In the genomic region with DNA sequence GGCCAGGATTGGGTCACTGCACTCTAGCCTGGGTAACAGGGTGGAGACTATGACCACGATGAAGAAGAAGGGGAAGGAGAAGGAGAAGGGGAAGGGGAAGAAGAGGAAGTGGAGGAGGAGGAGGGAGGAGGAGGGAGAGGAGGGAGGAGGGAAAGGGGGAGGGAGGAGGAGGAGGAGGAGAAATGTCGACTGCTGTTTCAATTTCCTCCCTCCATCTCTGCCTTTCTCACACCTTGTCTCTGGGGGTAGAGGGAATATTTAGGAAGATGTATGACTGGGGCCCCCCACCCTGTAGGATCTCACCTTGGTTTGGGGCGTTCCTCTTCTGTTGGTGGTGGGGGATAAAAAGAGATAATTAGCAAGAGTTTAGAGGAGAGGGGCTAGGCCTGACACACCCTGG, we compare ENCODE assay signal across 25 cellular contexts. TPM values are rescaled to one million over a fixed set of nuclear protein-coding genes. Genes with fewer than 3 reads are reported as not detected.
DNase-seq lines count a peak whose midpoint lies in the region; ATAC-seq and TF ChIP-seq lines count a peak whose summit lies in the region.
"Had no signal": no experiment of that assay in that cellular context is flagged by ENCODE, and none has a peak within 500 bp of the region (broad histone marks: within the 10 kb centered on the region; RNA-seq: fewer than 3 reads in every experiment).

No MANE protein-coding gene starts in this region.

- peaks cover 11% of the 10 kb centered on the region for H3K4me1 Mint-ChIP-seq in MCF 10A (ENCODE audit: insufficient read depth, unreplicated experiment)
- peaks cover 10% of the 10 kb centered on the region for H3K4me1 Mint-ChIP-seq in central memory CD8-positive, alpha-beta T cell

- POLR2A ChIA-PET in MCF 10A (lab: Yijun Ruan, JAX): interaction anchor here (0.6 to 0.7 kb wide), 2 partner anchors 300 to 490 kb away, joined by 3 to 5 read pairs; no protein-coding TSS in a partner anchor
- POLR2A ChIA-PET in GM10248 (lab: Yijun Ruan, JAX): no interaction called here

- H3K36me3 Mint-ChIP-seq in MCF 10A (ENCODE audit: insufficient read depth, unreplicated experiment): no peaks in the 10 kb centered on the region
- H3K36me3 Mint-ChIP-seq in central memory CD8-positive, alpha-beta T cell (ENCODE audit: insufficient read depth): peaks cover 5% of the 10 kb centered on the region
- H3K36me3 Mint-ChIP-seq: natural killer cell had no signal

- H3K27me3 Mint-ChIP-seq in MCF 10A (ENCODE audit: insufficient read depth, unreplicated experiment): peaks cover 18% of the 10 kb centered on the region
- peaks cover 71% of the 10 kb centered on the region for H3K27me3 Mint-ChIP-seq in central memory CD8-positive, alpha-beta T cell

- H3K79me2 ChIP-seq in mammary epithelial cell (ENCODE audit: insufficient read depth, low read length) (no peaks in the 10 kb centered on the region), OCI-LY3 (ENCODE audit: low read length) (no peaks in the 10 kb centered on the region)

- DNase-seq in MCF 10A (ENCODE audit: unreplicated experiment) (no peak), mammary epithelial cell (no peak), GM10248 (ENCODE audit: extremely low spot score) (no peak), dorsolateral prefrontal cortex (no peak), caudate nucleus (lab: John Stamatoyannopoulos, UW) (no peak)
- DNase-seq in central memory CD8-positive, alpha-beta T cell (ENCODE audit: low spot score in 2 of 2): no peak
- DNase-seq: activated CD4-positive, alpha-beta T cell treated with anti-CD3 and anti-CD28 coated beads, Interleukin-2, amount 10 ng/mL, durations not matched to agents 24 days and 14 days; CD4-positive, alpha-beta T cell; DMS53; hypothalamus; mesendoderm; natural killer cell; NCI-H1436 treated with DMSO at 0.1 percent for 48 hours; NCI-H2171; NCI-H526 treated with DMSO at 0.1 percent for 48 hours; stimulated activated CD4-positive, alpha-beta T cell treated with anti-CD3 and anti-CD28 coated beads, Interleukin-2, amount 100 ng/mL, for 48 hours had no signal

- BruUV-seq in MCF 10A (replicated peaks; lab: Mats Ljungman, UMichigan): no TSS peak
- BruUV-seq in mammary epithelial cell (replicated peaks; lab: Mats Ljungman, UMichigan): no TSS peak

- H3K4me3 Mint-ChIP-seq in MCF 10A (ENCODE audit: unreplicated experiment): peak overlapping the region; percentile 69
- H3K4me3 Mint-ChIP-seq in central memory CD8-positive, alpha-beta T cell: no peak overlapping the region
- H3K4me3 Mint-ChIP-seq: CD4-positive, alpha-beta T cell; natural killer cell had no signal

- H3K9me3 Mint-ChIP-seq in MCF 10A (ENCODE audit: unreplicated experiment): no peaks in the 10 kb centered on the region
- no peaks in the 10 kb centered on the region for H3K9me3 Mint-ChIP-seq in central memory CD8-positive, alpha-beta T cell
- H3K9me3 Mint-ChIP-seq: activated CD4-positive, alpha-beta T cell treated with anti-CD3 and anti-CD28 coated beads, Interleukin-2, amount 10 ng/mL, durations not matched to agents 24 days and 14 days; activated T-helper 2 cell treated with anti-CD3 and anti-CD28 coated beads, Interferon-gamma antibody, Interleukin-2, Interleukin-4, amounts not matched to agents 10 μg/mL and 5 μg/mL and 100 μg/mL, durations not matched to agents 14 hours and 24 hours and 36 hours; CD4-positive, alpha-beta T cell; natural killer cell had no signal

- H3K4me3 ChIP-seq in mammary epithelial cell (replicated peaks in 1 of 3; ENCODE audit: insufficient read depth in 1 of 3, low read depth in 2 of 3, low read length in 3 of 3) (no peak overlapping the region), OCI-LY3 (ENCODE audit: low read length) (peak overlapping the region; percentile 25), dorsolateral prefrontal cortex (no peak overlapping the region)

- CTCF ChIA-PET in MCF 10A (lab: Yijun Ruan, JAX) (interaction anchor here (0.7 to 3.6 kb wide), 3 partner anchors 15 to 412 kb away, joined by 3 to 21 read pairs (median 3); no protein-coding TSS in a partner anchor), mammary epithelial cell (lab: Charles Lee; ENCODE audit: low non-redundant PET) (interaction anchor here (0.5 to 0.7 kb wide), 2 partner anchors 307 to 359 kb away, joined by 3 to 5 read pairs; no protein-coding TSS in a partner anchor), GM10248 (lab: Yijun Ruan, JAX) (interaction anchor here (1.4 kb wide), 1 partner anchor 15 kb away, joined by 6 read pairs; no protein-coding TSS in a partner anchor)

- no peak overlapping the region for H2AFZ ChIP-seq in mammary epithelial cell (ENCODE audit: low read depth, low read length)
- peak overlapping the region; percentile 63; the same call in 1 of the 2 replicates for H2AFZ ChIP-seq in OCI-LY3 (ENCODE audit: low read depth, low read length)

- H3K27ac Mint-ChIP-seq in MCF 10A (ENCODE audit: low read depth, unreplicated experiment): no peak overlapping the region
- peak overlapping the region; percentile 51 for H3K27ac Mint-ChIP-seq in central memory CD8-positive, alpha-beta T cell (ENCODE audit: low read depth)
- H3K27ac Mint-ChIP-seq: activated CD4-positive, alpha-beta T cell treated with anti-CD3 and anti-CD28 coated beads, Interleukin-2, amount 10 ng/mL, durations not matched to agents 24 days and 14 days; activated T-helper 2 cell treated with anti-CD3 and anti-CD28 coated beads, Interferon-gamma antibody, Interleukin-2, Interleukin-4, amounts not matched to agents 10 μg/mL and 5 μg/mL and 100 μg/mL, durations not matched to agents 14 hours and 24 hours and 36 hours; CD4-positive, alpha-beta T cell; natural killer cell had no signal

- H3K9me3 ChIP-seq in mammary epithelial cell (replicated peaks; ENCODE audit: insufficient read depth, low read length) (no peaks in the 10 kb centered on the region), OCI-LY3 (ENCODE audit: insufficient read depth, low read length) (no peaks in the 10 kb centered on the region)
- H3K9me3 ChIP-seq: breast epithelium had no signal

- dilution Hi-C loops in mammary epithelial cell (cut with HindIII; ENCODE audit: low sequenced_read_pairs): no loop called here

- 10% methylated on average over 2 of the region's 3 CpGs for WGBS in mammary epithelial cell (ENCODE audit: low coverage, missing lambda C conversion rate)

- no peak overlapping the region for H3K27ac ChIP-seq in mammary epithelial cell (ENCODE audit: insufficient read depth, low read depth, low read length)
- H3K27ac ChIP-seq in OCI-LY3 (ENCODE audit: low read length): no peak overlapping the region
- H3K27ac ChIP-seq in dorsolateral prefrontal cortex: no peak overlapping the region
- no peak overlapping the region for H3K27ac ChIP-seq in caudate nucleus (ENCODE audit: low read depth, low read length)
- H3K27ac ChIP-seq: breast epithelium, skin epidermis had no signal

- no peak for TF ChIP-seq CTCF in MCF 10A (IDR thresholded peaks at IDR 0.05; ENCODE audit: unreplicated experiment)
- TF ChIP-seq CTCF in mammary epithelial cell (conservative IDR thresholded peaks at IDR 0.05 in 1 of 2, IDR thresholded peaks at IDR 0.05 in 1 of 2; ENCODE audit: extremely low read depth in 1 of 2, insufficient read depth in 1 of 2, low read depth in 1 of 2, low read length in 2 of 2): no peak
- no peak for TF ChIP-seq CTCF in OCI-LY3 (IDR thresholded peaks at IDR 0.05; ENCODE audit: low read depth, low read length)
- TF ChIP-seq CTCF in GM10248 (IDR thresholded peaks at IDR 0.05; ENCODE audit: control extremely low read depth, extremely low read depth, low read depth, missing control alignments): no peak
- no peak for TF ChIP-seq CTCF in dorsolateral prefrontal cortex (IDR thresholded peaks at IDR 0.05 in 54 of 56, conservative IDR thresholded peaks at IDR 0.05 in 2 of 56; ENCODE audit: low read depth in 1 of 56, partially characterized antibody in 56 of 56)

- ATAC-seq in central memory CD8-positive, alpha-beta T cell (replicated peaks; ENCODE audit: extremely low read depth, poor library complexity, severe bottlenecking): no peak
- ATAC-seq in HG02623 (IDR thresholded peaks at IDR 0.05; ENCODE audit: unreplicated experiment): no peak
- ATAC-seq: natural killer cell had no signal

- no peaks in the 10 kb centered on the region for H3K27me3 ChIP-seq in mammary epithelial cell (ENCODE audit: insufficient read depth, low read length)
- peaks cover 42% of the 10 kb centered on the region for H3K27me3 ChIP-seq in OCI-LY3 (ENCODE audit: low read depth, low read length)
- peaks cover 0 to 91% (median 65%) of the 10 kb centered on the region in 45 donors for H3K27me3 ChIP-seq in dorsolateral prefrontal cortex

- H4K20me1 ChIP-seq in mammary epithelial cell (ENCODE audit: insufficient read depth, low read length) (no peaks in the 10 kb centered on the region), OCI-LY3 (ENCODE audit: insufficient read depth, low read length) (no peaks in the 10 kb centered on the region)

- no peaks in the 10 kb centered on the region for H3K36me3 ChIP-seq in mammary epithelial cell (ENCODE audit: insufficient read depth, low read length)
- H3K36me3 ChIP-seq in OCI-LY3 (replicated peaks; ENCODE audit: low read depth, low read length): no peaks in the 10 kb centered on the region
- H3K36me3 ChIP-seq: breast epithelium had no signal

- intact Hi-C loops in MCF 10A (cut with micrococcal nuclease): no loop called here
- intact Hi-C loops in mammary epithelial cell (cut with micrococcal nuclease): loop anchor here (5.0 kb wide), 1 partner anchor 112 kb away; the partner anchor contains the start of gene PPP6R1
- intact Hi-C loops in dorsolateral prefrontal cortex (cut with DNase I): loop anchor here (10.0 kb wide), 2 partner anchors 270 to 490 kb away; no protein-coding TSS in a partner anchor

- H3K4me2 ChIP-seq in mammary epithelial cell (ENCODE audit: insufficient read depth, low read depth, low read length): no peak overlapping the region
- H3K4me2 ChIP-seq in OCI-LY3 (ENCODE audit: low read length): peak overlapping the region; percentile 34

- in situ Hi-C loops in mammary epithelial cell (cut with MboI; ENCODE audit: low sequenced_read_pairs in 2 of 2): loop anchor here (10.0 to 25.0 kb wide), 3 partner anchors 267 to 492 kb away; partner anchors contain the start of genes UBE2S (in 2 of the 2), CCDC106 (in 1 of the 2), ZNF580 (in 1 of the 2) and ZNF581 (in 1 of the 2)

- no peak overlapping the region for H3K9ac ChIP-seq in mammary epithelial cell (ENCODE audit: insufficient read depth, low read length)
- H3K9ac ChIP-seq in OCI-LY3 (ENCODE audit: low read length): no peak overlapping the region

- H3K4me1 ChIP-seq in mammary epithelial cell (ENCODE audit: insufficient read depth, low read length) (peaks cover 5% of the 10 kb centered on the region), OCI-LY3 (ENCODE audit: low read length) (peaks cover 15% of the 10 kb centered on the region)
- H3K4me1 ChIP-seq: breast epithelium had no signal

RNA-seq across cellular contexts. Expression of gene TNNT1, which starts 3.8 kb away (rescaled TPM):
- total RNA-seq in MCF 10A (2022) (32.3 and 46.8 TPM in 2 replicates), mammary epithelial cell (10 to 100 TPM; 16.5 to 85.2 TPM), dorsolateral prefrontal cortex (10 to 100 TPM in 68 of 120 experiments, 1 to 10 TPM in 52; 1.3 to 45.0 (median 10.7) TPM)
- polyA plus RNA-seq in mammary epithelial cell: 21.5 TPM
- polyA minus RNA-seq in mammary epithelial cell: 24.5 TPM
- total RNA-seq: CD4-positive, alpha-beta T cell; posterior vena cava had no signal
- polyA plus RNA-seq: urinary bladder had no signal

RNA-seq across cellular contexts. Expression of gene TNNI3, which starts 12.3 kb away (rescaled TPM):
- total RNA-seq in MCF 10A (2022) (0.89 TPM in 1 of 2 replicates, not detected in the other), mammary epithelial cell (1 to 10 TPM in 1 of 2 donors, not detected in 1; 1.3 TPM), dorsolateral prefrontal cortex (1 to 10 TPM in 7 of 120 experiments, under 1 TPM in 5, not detected in 108; 0.73 to 2.4 (median 1.2) TPM)
- 0.22 TPM for polyA plus RNA-seq in mammary epithelial cell
- polyA minus RNA-seq in mammary epithelial cell: not detected
- total RNA-seq: activated CD4-positive, alpha-beta T cell treated with anti-CD3 and anti-CD28 coated beads, Interleukin-2, amount 10 ng/mL, durations not matched to agents 24 days and 14 days; activated T-helper 2 cell treated with anti-CD3 and anti-CD28 coated beads, Interferon-gamma antibody, Interleukin-2, Interleukin-4, amounts not matched to agents 10 μg/mL and 5 μg/mL and 100 μg/mL, durations not matched to agents 14 hours and 24 hours and 36 hours; CD4-positive, alpha-beta T cell; dermis microvascular lymphatic vessel endothelial cell; fibroblast of villous mesenchyme; posterior vena cava; urinary bladder had no signal
- polyA plus RNA-seq: urinary bladder had no signal

RNA-seq across cellular contexts. Expression of gene DNAAF3, which starts 21.2 kb away (rescaled TPM):
- 3.9 and 4.9 TPM in 2 replicates for total RNA-seq in MCF 10A (2022)
- total RNA-seq in mammary epithelial cell: 1 to 10 TPM; 1.5 to 2.2 TPM
- 1.3 TPM for polyA plus RNA-seq in mammary epithelial cell
- polyA minus RNA-seq in mammary epithelial cell: not detected
- total RNA-seq in dorsolateral prefrontal cortex: 1 to 10 TPM in 38 of 120 experiments, under 1 TPM in 36, not detected in 46; 0.28 to 3.9 (median 1.0) TPM
- total RNA-seq: activated CD4-positive, alpha-beta T cell treated with anti-CD3 and anti-CD28 coated beads, Interleukin-2, amount 10 ng/mL, durations not matched to agents 24 days and 14 days; CD4-positive, alpha-beta T cell; fibroblast of villous mesenchyme; natural killer cell; posterior vena cava had no signal

RNA-seq across cellular contexts. Expression of gene PPP1R12C, which starts 27.8 kb away (rescaled TPM):
- total RNA-seq in MCF 10A (2022) (76.4 and 88.6 TPM in 2 replicates), mammary epithelial cell (10 to 100 TPM; 29.8 to 74.8 TPM), dorsolateral prefrontal cortex (100 to 1,000 TPM; 105 to 212 (median 148) TPM)
- 27.5 TPM for polyA plus RNA-seq in mammary epithelial cell
- polyA minus RNA-seq in mammary epithelial cell: 6.7 TPM

RNA-seq across cellular contexts. Expression of gene SYT5, which starts 34.8 kb away (rescaled TPM):
- total RNA-seq in MCF 10A (2022) (not detected in 2 replicates), mammary epithelial cell (1 to 10 TPM in 1 of 2 donors, under 1 TPM in 1; 0.33 to 1.1 TPM), dorsolateral prefrontal cortex (100 to 1,000 TPM in 93 of 120 experiments, 10 to 100 TPM in 27; 42.8 to 232 (median 125) TPM)
- polyA plus RNA-seq in mammary epithelial cell: 0.08 TPM
- not detected for polyA minus RNA-seq in mammary epithelial cell
- total RNA-seq: activated CD4-positive, alpha-beta T cell treated with anti-CD3 and anti-CD28 coated beads, Interleukin-2, amount 10 ng/mL, durations not matched to agents 24 days and 14 days; posterior vena cava had no signal
